In genomic region chr16:16131204-16131603, GRCh38 we compare ENCODE assay signal across 1 cellular context.
TF ChIP-seq lines count a peak whose summit lies in the region.

No MANE protein-coding gene starts in this region.

TF ChIP-seq in IMR-90, 13 proteins besides CTCF, POLR2A, EP300 and RAD21:
- TF ChIP-seq MXI1 (IDR thresholded peaks at IDR 0.05; ENCODE audit: borderline replicate concordance, low read depth, low read length): no peak
- no peak for TF ChIP-seq FOS (IDR thresholded peaks at IDR 0.05; ENCODE audit: low read depth, low read length)
- no peak for TF ChIP-seq RCOR1 (IDR thresholded peaks at IDR 0.05; ENCODE audit: insufficient replicate concordance, low read length)
- TF ChIP-seq CHD1 (IDR thresholded peaks at IDR 0.05; ENCODE audit: low read depth, low read length): no peak
- TF ChIP-seq MAZ (IDR thresholded peaks at IDR 0.05; ENCODE audit: borderline replicate concordance, low read depth, low read length): no peak
- TF ChIP-seq USF2 (IDR thresholded peaks at IDR 0.05; ENCODE audit: low read depth, low read length): no peak
- TF ChIP-seq SMC3 (IDR thresholded peaks at IDR 0.05; ENCODE audit: low read depth, low read length): no peak
- TF ChIP-seq MAFK (IDR thresholded peaks at IDR 0.05; ENCODE audit: low read depth, low read length): no peak
- TF ChIP-seq RFX5 (IDR thresholded peaks at IDR 0.05; ENCODE audit: low read depth, low read length): no peak
- TF ChIP-seq BHLHE40 (IDR thresholded peaks at IDR 0.05; ENCODE audit: low read depth, low read length): no peak
- no peak for TF ChIP-seq NFE2L2 (IDR thresholded peaks at IDR 0.05; ENCODE audit: low read depth, low read length)
- no peak for TF ChIP-seq ELK1 (IDR thresholded peaks at IDR 0.05; ENCODE audit: borderline replicate concordance, low read depth, low read length)
TF ChIP-seq in IMR-90: peak in this region for 0.
